In the genomic region with DNA sequence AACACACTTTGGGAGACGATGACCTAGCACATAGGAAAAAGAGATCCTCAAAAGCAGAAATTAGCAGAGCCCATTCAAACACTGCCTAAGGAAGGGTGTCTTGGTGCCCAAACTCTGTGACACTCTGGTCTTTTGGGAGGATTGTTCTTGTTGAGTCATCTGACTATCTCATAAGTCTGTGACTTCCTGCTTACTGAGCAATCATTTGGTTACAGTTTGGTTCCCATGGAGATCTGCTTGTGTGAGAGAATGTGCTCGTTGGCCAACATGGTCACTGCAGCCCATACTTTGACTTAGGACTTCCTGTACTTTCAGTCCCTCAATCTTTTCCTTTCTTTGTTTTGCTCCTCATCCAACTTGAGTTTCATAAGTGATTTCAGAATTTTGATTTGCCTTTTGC, we compare ENCODE assay signal across 9 cellular contexts.
DNase-seq lines count a peak whose midpoint lies in the region; ATAC-seq and TF ChIP-seq lines count a peak whose summit lies in the region.
"Had no signal": no experiment of that assay in that cellular context is flagged by ENCODE, and none has a peak within 500 bp of the region (broad histone marks: within the 10 kb centered on the region; RNA-seq: fewer than 3 reads in every experiment).

No MANE protein-coding gene starts in this region.

- no peaks in the 10 kb centered on the region for H3K9me3 Mint-ChIP-seq in activated T-cell treated with anti-CD3 and anti-CD28 coated beads, Interleukin-2, amount 50 U/mL, for 4 hours

- H3K4me3 ChIP-seq in retinal pigment epithelial cell (ENCODE audit: low read length), result no peak overlapping the region

- H3K4me1 Mint-ChIP-seq in activated T-cell treated with anti-CD3 and anti-CD28 coated beads, Interleukin-2, amount 50 U/mL, for 4 hours (ENCODE audit: low read depth), result no peaks in the 10 kb centered on the region
- H3K4me1 Mint-ChIP-seq: T-cell had no signal

- CTCF ChIA-PET in GM10248 (lab: Yijun Ruan, JAX), result no interaction called here

- H3K27me3 Mint-ChIP-seq in activated T-cell treated with anti-CD3 and anti-CD28 coated beads, Interleukin-2, amount 50 U/mL, for 4 hours (ENCODE audit: low read depth), result no peaks in the 10 kb centered on the region

- DNase-seq in MV-4-11 (lab: John Stamatoyannopoulos, UW) (peak; percentile 92), retinal pigment epithelial cell (ENCODE audit: low read depth) (peak; percentile 14), NCI-H526 (lab: John Stamatoyannopoulos, UW) (no peak), GM10248 (ENCODE audit: extremely low spot score) (no peak)
- DNase-seq in activated T-cell treated with anti-CD3 and anti-CD28 coated beads, Interleukin-2, amount 50 U/mL, for 4 hours, result no peak

- POLR2A ChIA-PET in GM10248 (lab: Yijun Ruan, JAX), result no interaction called here

- no peak overlapping the region for H3K4me3 Mint-ChIP-seq in activated T-cell treated with anti-CD3 and anti-CD28 coated beads, Interleukin-2, amount 50 U/mL, for 4 hours
- H3K4me3 Mint-ChIP-seq: T-cell had no signal

- TF ChIP-seq CTCF in retinal pigment epithelial cell (conservative IDR thresholded peaks at IDR 0.05; ENCODE audit: low read depth, low read length) (no peak), GM10248 (IDR thresholded peaks at IDR 0.05; ENCODE audit: control extremely low read depth, extremely low read depth, low read depth, missing control alignments) (no peak)

- no peaks in the 10 kb centered on the region for H3K36me3 Mint-ChIP-seq in activated T-cell treated with anti-CD3 and anti-CD28 coated beads, Interleukin-2, amount 50 U/mL, for 4 hours (ENCODE audit: insufficient read depth)
- H3K36me3 Mint-ChIP-seq: T-cell had no signal

- ATAC-seq in GM18867 (IDR thresholded peaks at IDR 0.05; ENCODE audit: unreplicated experiment) (peak; percentile 52), esophagus mucosa (peak; percentile 63), HG03196 (IDR thresholded peaks at IDR 0.05; ENCODE audit: unreplicated experiment) (no peak)
- no peak for ATAC-seq in activated T-cell treated with anti-CD3 and anti-CD28 coated beads, Interleukin-2, amount 50 U/mL, for 4 hours
- ATAC-seq: T-cell had no signal

Comparison
In these comparisons a context has a peak if more than half of its experiments do, and no peak if none do; other contexts are left out.
1. ATAC-seq: peak in GM18867 (single experiment) and esophagus mucosa (single experiment); none in HG03196 (single experiment) and activated T-cell treated with anti-CD3 and anti-CD28 coated beads, Interleukin-2, amount 50 U/mL, for 4 hours (0 of 2).
2. DNase-seq: peak in MV-4-11 (single experiment) and retinal pigment epithelial cell (single experiment); none in NCI-H526 (0 of 2), GM10248 (single experiment) and activated T-cell treated with anti-CD3 and anti-CD28 coated beads, Interleukin-2, amount 50 U/mL, for 4 hours (single experiment).